9 cellular contexts compared by ENCODE assay signal in genomic region chr1:14366361-14367018, GRCh38.
DNase-seq lines count a peak whose midpoint lies in the region; ATAC-seq and TF ChIP-seq lines count a peak whose summit lies in the region.
"Had no signal": no experiment of that assay in that cellular context is flagged by ENCODE, and none has a peak within 500 bp of the region (broad histone marks: within the 10 kb centered on the region; RNA-seq: fewer than 3 reads in every experiment).

No MANE protein-coding gene starts in this region.

- no peak overlapping the region for H3K4me3 ChIP-seq in fibroblast of pulmonary artery (replicated peaks; ENCODE audit: low read depth, low read length)

- TF ChIP-seq CTCF in fibroblast of pulmonary artery (IDR thresholded peaks at IDR 0.05; ENCODE audit: low read length, missing control alignments) (no peak), omental fat pad (IDR thresholded peaks at IDR 0.05) (no peak)

- peak; percentile 41 for ATAC-seq in omental fat pad (ENCODE audit: low FRiP score)

- peak; percentile 47 for DNase-seq in DMS79 treated with DMSO at 0.1 percent for 48 hours (lab: John Stamatoyannopoulos, UW)
- DNase-seq in NCI-H524 treated with DMSO at 0.1 percent for 48 hours (lab: John Stamatoyannopoulos, UW), result peak; percentile 28
- DNase-seq in fibroblast of pulmonary artery (ENCODE audit: low read depth), result peak; percentile 5
- DNase-seq in omental fat pad (ENCODE audit: low spot score), result no peak
- DNase-seq in activated T-cell treated with anti-CD3 and anti-CD28 coated beads, Interleukin-2, amount 50 U/mL, for 48 hours, result no peak
- DNase-seq in activated CD4-positive, alpha-beta T cell treated with anti-CD3 and anti-CD28 coated beads for 4 hours, result no peak
- DNase-seq in dermis blood vessel endothelial cell, result no peak
- no peak for DNase-seq in Kasumi-1 (lab: John Stamatoyannopoulos, UW)
- DNase-seq: DMS53 had no signal

Comparison
In these comparisons a context has a peak if more than half of its experiments do, and no peak if none do; other contexts are left out.
1. DNase-seq: peak in DMS79 treated with DMSO at 0.1 percent for 48 hours (single experiment), NCI-H524 treated with DMSO at 0.1 percent for 48 hours (single experiment) and fibroblast of pulmonary artery (single experiment); none in omental fat pad (single experiment), activated T-cell treated with anti-CD3 and anti-CD28 coated beads, Interleukin-2, amount 50 U/mL, for 48 hours (0 of 2), activated CD4-positive, alpha-beta T cell treated with anti-CD3 and anti-CD28 coated beads for 4 hours (0 of 2), dermis blood vessel endothelial cell (single experiment) and Kasumi-1 (0 of 2).